Comparison of ENCODE assay signal across 10 cellular contexts in the genomic region with DNA sequence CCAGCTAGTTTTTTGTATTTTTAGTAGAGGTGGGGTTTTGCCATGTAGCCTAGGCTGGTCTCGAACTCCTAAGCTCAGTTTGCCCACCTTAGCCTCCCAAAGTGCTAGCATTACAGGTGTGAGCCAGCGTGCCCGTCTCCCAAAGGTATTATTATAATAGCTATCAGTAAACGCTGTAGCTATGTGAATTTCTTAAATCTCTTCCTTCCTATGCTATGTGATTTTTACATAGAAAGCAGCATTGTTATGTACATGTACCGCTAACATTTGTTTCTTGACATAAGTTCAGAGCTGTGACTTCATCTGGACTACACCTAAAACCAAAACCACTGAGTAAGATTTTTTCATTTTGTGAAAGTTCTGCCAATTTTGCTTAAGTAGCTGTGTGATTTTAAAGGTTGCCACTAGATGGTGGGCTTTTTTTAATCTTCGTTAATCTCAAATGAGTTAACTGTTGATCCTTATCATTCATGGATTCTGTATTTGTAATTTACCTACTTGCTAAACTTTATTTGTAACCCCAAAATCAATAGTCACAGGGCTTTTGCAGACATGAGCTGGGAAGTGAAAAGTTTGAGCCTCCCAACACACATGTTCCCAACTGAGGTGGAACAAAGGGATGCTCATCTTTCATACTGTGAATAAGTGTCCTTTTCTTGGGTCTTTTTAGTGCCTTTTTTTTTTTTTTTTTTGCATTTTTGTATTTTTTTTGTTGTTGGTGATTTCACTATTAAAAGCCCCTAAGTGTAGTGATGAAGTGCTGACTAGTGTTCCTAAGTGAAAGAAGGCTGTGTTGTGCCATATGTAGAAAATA. TPM values are rescaled to one million over a fixed set of nuclear protein-coding genes. Genes with fewer than 3 reads are reported as not detected.
DNase-seq lines count a peak whose midpoint lies in the region; ATAC-seq and TF ChIP-seq lines count a peak whose summit lies in the region.
"Had no signal": no experiment of that assay in that cellular context is flagged by ENCODE, and none has a peak within 500 bp of the region (broad histone marks: within the 10 kb centered on the region; RNA-seq: fewer than 3 reads in every experiment).

No MANE protein-coding gene starts in this region.

- H3K27ac Mint-ChIP-seq in HFFc6 (peak overlapping the region; percentile 17; the same call in 1 of the 2 replicates), brain (peak overlapping the region in 1 of 5 experiments; percentile 8)
- H3K27ac Mint-ChIP-seq in effector memory CD8-positive, alpha-beta T cell = peak overlapping the region in 1 of 2 donors; percentile 51

- H3K9me3 Mint-ChIP-seq in HFFc6 (no peaks in the 10 kb centered on the region), brain (no peaks in the 10 kb centered on the region)
- H3K9me3 Mint-ChIP-seq in effector memory CD8-positive, alpha-beta T cell = no peaks in the 10 kb centered on the region

- H3K4me3 ChIP-seq in AG10803 (ENCODE audit: low read length) = no peak overlapping the region

- H3K4me3 Mint-ChIP-seq in HFFc6 (no peak overlapping the region), brain (no peak overlapping the region)
- no peak overlapping the region for H3K4me3 Mint-ChIP-seq in effector memory CD8-positive, alpha-beta T cell

- H3K36me3 Mint-ChIP-seq in HFFc6 (ENCODE audit: low read depth) (peaks cover 27% of the 10 kb centered on the region), brain (peaks cover 52% of the 10 kb centered on the region)
- H3K36me3 Mint-ChIP-seq in effector memory CD8-positive, alpha-beta T cell (ENCODE audit: insufficient read depth) = peaks cover 69% of the 10 kb centered on the region

- TF ChIP-seq CTCF in AG10803 (conservative IDR thresholded peaks at IDR 0.05; ENCODE audit: low read length) (peak; percentile 65), HFFc6 (IDR thresholded peaks at IDR 0.05) (peak; percentile 77), brain (conservative IDR thresholded peaks at IDR 0.05) (peak; percentile 48 to 65)

- DNase-seq in AG10803 (ENCODE audit: low read depth) = peak; percentile 81
- DNase-seq in HFFc6 = peak; percentile 15
- peak; percentile 11 for DNase-seq in medulla oblongata (ENCODE audit: extremely low spot score)
- no peak for DNase-seq in NCI-H510A (lab: John Stamatoyannopoulos, UW)
- DNase-seq in SKM-1 (lab: John Stamatoyannopoulos, UW; ENCODE audit: unreplicated experiment) = no peak
- DNase-seq in effector memory CD8-positive, alpha-beta T cell = no peak
- DNase-seq: effector CD4-positive, alpha-beta T cell; T-helper 9 cell had no signal

- H3K4me1 Mint-ChIP-seq in HFFc6 (ENCODE audit: low read depth) (peaks cover 6% of the 10 kb centered on the region; the same call in 1 of the 2 replicates), brain (peaks cover 4% of the 10 kb centered on the region)
- H3K4me1 Mint-ChIP-seq in effector memory CD8-positive, alpha-beta T cell (ENCODE audit: low read depth in 2 of 2) = peaks cover 3 to 12% of the 10 kb centered on the region in 2 donors

- ATAC-seq in effector memory CD8-positive, alpha-beta T cell (replicated peaks) = no peak
- no peak for ATAC-seq in GM21528 (IDR thresholded peaks at IDR 0.05; ENCODE audit: low FRiP score, unreplicated experiment)

- H3K27me3 Mint-ChIP-seq in HFFc6 (ENCODE audit: insufficient read depth) (no peaks in the 10 kb centered on the region; the same call in 1 of the 2 replicates), brain (no peaks in the 10 kb centered on the region)
- H3K27me3 Mint-ChIP-seq in effector memory CD8-positive, alpha-beta T cell = no peaks in the 10 kb centered on the region

RNA-seq across cellular contexts. Expression of gene PRKAR1A, which starts 21.9 kb away (rescaled TPM):
- total RNA-seq in HFFc6 (2021; fragmentation: NEBNext Ultra II Directional; extraction: Animal tissue kit (Norgen Biotek cat#: 25700)) = 100 to 1,000 TPM; 265 to 302 (median 292) TPM
- 187 TPM for polyA plus RNA-seq in brain (ENCODE audit: insufficient read depth, low read depth, low replicate concordance)

Comparison
In these comparisons a context has a peak if more than half of its experiments do, and no peak if none do; other contexts are left out.
1. DNase-seq: peak in AG10803 (single experiment), HFFc6 (single experiment) and medulla oblongata (single experiment); none in NCI-H510A (single experiment), SKM-1 (single experiment) and effector memory CD8-positive, alpha-beta T cell (0 of 3).
2. Peak in every context shown above with its lines, with median percentiles within 50 percentile points of each other: CTCF ChIP-seq.